Comparison of ENCODE assay signal across 1 cellular context in the genomic region with DNA sequence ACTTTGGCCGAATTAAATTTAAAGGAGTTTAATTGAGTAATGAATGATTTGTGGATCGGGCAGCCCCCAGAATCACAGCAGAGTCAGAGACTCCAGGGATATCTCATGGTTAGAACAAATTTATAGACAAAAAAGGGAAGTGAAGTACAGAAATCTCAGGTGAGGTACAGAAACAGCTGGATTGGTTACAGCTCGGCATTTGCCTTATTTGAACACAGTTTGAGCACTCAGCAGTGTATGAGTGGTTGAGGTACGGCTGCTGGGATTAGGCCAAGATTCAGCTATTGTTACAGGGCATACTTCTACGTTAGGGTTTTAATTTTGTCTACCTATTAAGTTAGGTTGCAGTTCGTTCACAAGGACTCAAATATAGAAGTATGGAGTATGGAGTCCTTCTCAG.
TF ChIP-seq lines count a peak whose summit lies in the region.

No MANE protein-coding gene starts in this region.

TF ChIP-seq in HepG2, 621 proteins besides CTCF, POLR2A, EP300 and RAD21:
- TF ChIP-seq ZNF12 (CRISPR knock-in tag; IDR thresholded peaks at IDR 0.05), result no peak
- no peak for TF ChIP-seq ZNF616 (CRISPR knock-in tag; IDR thresholded peaks at IDR 0.05; ENCODE audit: low read depth)
- no peak for TF ChIP-seq REXO4 (CRISPR knock-in tag; IDR thresholded peaks at IDR 0.05; ENCODE audit: borderline replicate concordance)
- TF ChIP-seq, protein P1, sequence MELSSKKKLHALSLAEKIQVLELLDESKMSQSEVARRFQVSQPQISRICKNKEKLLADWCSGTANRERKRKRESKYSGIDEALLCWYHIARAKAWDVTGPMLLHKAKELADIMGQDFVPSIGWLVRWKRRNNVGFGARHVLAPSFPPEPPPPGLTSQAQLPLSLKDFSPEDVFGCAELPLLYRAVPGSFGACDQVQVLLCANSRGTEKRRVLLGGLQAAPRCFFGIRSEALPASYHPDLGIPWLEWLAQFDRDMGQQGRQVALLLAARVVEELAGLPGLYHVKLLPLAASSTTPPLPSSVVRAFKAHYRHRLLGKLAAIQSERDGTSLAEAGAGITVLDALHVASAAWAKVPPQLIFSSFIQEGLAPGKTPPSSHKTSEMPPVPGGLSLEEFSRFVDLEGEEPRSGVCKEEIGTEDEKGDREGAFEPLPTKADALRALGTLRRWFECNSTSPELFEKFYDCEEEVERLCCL (CRISPR knock-in tag; IDR thresholded peaks at IDR 0.05; ENCODE audit: borderline replicate concordance), result no peak
- TF ChIP-seq ZBTB38 (CRISPR knock-in tag; IDR thresholded peaks at IDR 0.05), result no peak
- TF ChIP-seq CENPT (CRISPR knock-in tag; IDR thresholded peaks at IDR 0.05; ENCODE audit: low read depth), result no peak
- TF ChIP-seq, protein P2, sequence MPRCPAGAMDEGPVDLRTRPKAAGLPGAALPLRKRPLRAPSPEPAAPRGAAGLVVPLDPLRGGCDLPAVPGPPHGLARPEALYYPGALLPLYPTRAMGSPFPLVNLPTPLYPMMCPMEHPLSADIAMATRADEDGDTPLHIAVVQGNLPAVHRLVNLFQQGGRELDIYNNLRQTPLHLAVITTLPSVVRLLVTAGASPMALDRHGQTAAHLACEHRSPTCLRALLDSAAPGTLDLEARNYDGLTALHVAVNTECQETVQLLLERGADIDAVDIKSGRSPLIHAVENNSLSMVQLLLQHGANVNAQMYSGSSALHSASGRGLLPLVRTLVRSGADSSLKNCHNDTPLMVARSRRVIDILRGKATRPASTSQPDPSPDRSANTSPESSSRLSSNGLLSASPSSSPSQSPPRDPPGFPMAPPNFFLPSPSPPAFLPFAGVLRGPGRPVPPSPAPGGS (CRISPR knock-in tag; IDR thresholded peaks at IDR 0.05), result no peak
- TF ChIP-seq ZNF564 (CRISPR knock-in tag; IDR thresholded peaks at IDR 0.05), result no peak
